In genomic region chr7:135281363-135281949, GRCh38 we compare ENCODE assay signal across 8 cellular contexts. TPM values are rescaled to one million over a fixed set of nuclear protein-coding genes. Genes with fewer than 3 reads are reported as not detected.
A peak's percentile ranks its signal among the peaks of the same experiment; 100 is the strongest.
DNase-seq lines count a peak whose midpoint lies in the region; ATAC-seq and TF ChIP-seq lines count a peak whose summit lies in the region.

No MANE protein-coding gene starts in this region.

- ATAC-seq in GM23338: peak; percentile 96

- no peaks in the 10 kb centered on the region for H4K20me1 ChIP-seq in GM23338 (replicated peaks; ENCODE audit: insufficient read depth)

- no peaks in the 10 kb centered on the region for H3F3A ChIP-seq in GM23338 (replicated peaks; ENCODE audit: low read depth)

- no peaks in the 10 kb centered on the region for H3K9me3 ChIP-seq in testis

- no peak for TF ChIP-seq POLR2A in testis (IDR thresholded peaks at IDR 0.05)

- no peak overlapping the region for H3K27ac ChIP-seq in GM23338 (ENCODE audit: low read depth)
- H3K27ac ChIP-seq in testis: no peak overlapping the region

- intact Hi-C loops in testis (cut with DNase I; ENCODE audit: low total_unique reads): no loop called here

- H3K79me2 ChIP-seq in GM23338 (replicated peaks; ENCODE audit: insufficient read depth): no peaks in the 10 kb centered on the region

- H3K4me3 ChIP-seq in GM23338: no peak overlapping the region
- H3K4me3 ChIP-seq in LNCaP clone FGC (ENCODE audit: low read depth, low read length): no peak overlapping the region
- no peak overlapping the region for H3K4me3 ChIP-seq in testis

- H3K4me1 ChIP-seq in GM23338 (ENCODE audit: insufficient read depth) (no peaks in the 10 kb centered on the region), testis (no peaks in the 10 kb centered on the region)

- H3K27me3 ChIP-seq in GM23338 (ENCODE audit: insufficient read depth) (no peaks in the 10 kb centered on the region), testis (no peaks in the 10 kb centered on the region)

- H3K4me1 Mint-ChIP-seq in GM23338: no peaks in the 10 kb centered on the region

- H3K36me3 Mint-ChIP-seq in GM23338 (ENCODE audit: low read depth): no peaks in the 10 kb centered on the region

- H3K27me3 Mint-ChIP-seq in GM23338 (ENCODE audit: insufficient read depth, low read depth, poor library complexity): no peaks in the 10 kb centered on the region

- no peaks in the 10 kb centered on the region for H3K9me3 Mint-ChIP-seq in GM23338

- TF ChIP-seq CTCF in GM23338 (conservative IDR thresholded peaks at IDR 0.05; ENCODE audit: low read depth in 2 of 2): peak; percentile 100
- peak; percentile 99 for TF ChIP-seq CTCF in LNCaP clone FGC (IDR thresholded peaks at IDR 0.05; ENCODE audit: control insufficient read depth, extremely low read depth, insufficient read depth)
- peak; percentile 89 to 97 (median 96) for TF ChIP-seq CTCF in testis (IDR thresholded peaks at IDR 0.05)

- H2AFZ ChIP-seq in GM23338: peak overlapping the region; percentile 57; the same call in 1 of the 2 replicates

- no peak overlapping the region for H3K4me3 Mint-ChIP-seq in GM23338

- H3K27ac Mint-ChIP-seq in GM23338: no peak overlapping the region

- WGBS in testis, 2 donors: 21 to 22% methylated on average over 7 of the region's 7 CpGs

- no peaks in the 10 kb centered on the region for H3K9me2 ChIP-seq in GM23338 (ENCODE audit: insufficient read depth)

- H3K4me2 ChIP-seq in GM23338: no peak overlapping the region

- DNase-seq in ELR (ENCODE audit: low read depth) (peak; percentile 87), GM23338 (ENCODE audit: low spot score) (peak; percentile 94), LNCaP clone FGC (ENCODE audit: low read depth) (peak; percentile 76), RPMI7951 (ENCODE audit: low read depth) (peak; percentile 78), activated T-helper 1 cell treated with Interleukin-2 at 50 U/mL for 16 hours (ENCODE audit: low read depth) (peak; percentile 51), fibroblast of the conjunctiva (ENCODE audit: low read depth) (peak; percentile 85), occipital lobe (lab: John Stamatoyannopoulos, UW) (peak; percentile 63), testis (peak; percentile 95)

- H3K36me3 ChIP-seq in GM23338 (ENCODE audit: insufficient read depth) (no peaks in the 10 kb centered on the region), testis (ENCODE audit: low read depth, missing control alignments) (no peaks in the 10 kb centered on the region)

TF ChIP-seq in GM23338, 12 proteins besides CTCF, POLR2A, EP300 and RAD21:
- TF ChIP-seq, protein P1, sequence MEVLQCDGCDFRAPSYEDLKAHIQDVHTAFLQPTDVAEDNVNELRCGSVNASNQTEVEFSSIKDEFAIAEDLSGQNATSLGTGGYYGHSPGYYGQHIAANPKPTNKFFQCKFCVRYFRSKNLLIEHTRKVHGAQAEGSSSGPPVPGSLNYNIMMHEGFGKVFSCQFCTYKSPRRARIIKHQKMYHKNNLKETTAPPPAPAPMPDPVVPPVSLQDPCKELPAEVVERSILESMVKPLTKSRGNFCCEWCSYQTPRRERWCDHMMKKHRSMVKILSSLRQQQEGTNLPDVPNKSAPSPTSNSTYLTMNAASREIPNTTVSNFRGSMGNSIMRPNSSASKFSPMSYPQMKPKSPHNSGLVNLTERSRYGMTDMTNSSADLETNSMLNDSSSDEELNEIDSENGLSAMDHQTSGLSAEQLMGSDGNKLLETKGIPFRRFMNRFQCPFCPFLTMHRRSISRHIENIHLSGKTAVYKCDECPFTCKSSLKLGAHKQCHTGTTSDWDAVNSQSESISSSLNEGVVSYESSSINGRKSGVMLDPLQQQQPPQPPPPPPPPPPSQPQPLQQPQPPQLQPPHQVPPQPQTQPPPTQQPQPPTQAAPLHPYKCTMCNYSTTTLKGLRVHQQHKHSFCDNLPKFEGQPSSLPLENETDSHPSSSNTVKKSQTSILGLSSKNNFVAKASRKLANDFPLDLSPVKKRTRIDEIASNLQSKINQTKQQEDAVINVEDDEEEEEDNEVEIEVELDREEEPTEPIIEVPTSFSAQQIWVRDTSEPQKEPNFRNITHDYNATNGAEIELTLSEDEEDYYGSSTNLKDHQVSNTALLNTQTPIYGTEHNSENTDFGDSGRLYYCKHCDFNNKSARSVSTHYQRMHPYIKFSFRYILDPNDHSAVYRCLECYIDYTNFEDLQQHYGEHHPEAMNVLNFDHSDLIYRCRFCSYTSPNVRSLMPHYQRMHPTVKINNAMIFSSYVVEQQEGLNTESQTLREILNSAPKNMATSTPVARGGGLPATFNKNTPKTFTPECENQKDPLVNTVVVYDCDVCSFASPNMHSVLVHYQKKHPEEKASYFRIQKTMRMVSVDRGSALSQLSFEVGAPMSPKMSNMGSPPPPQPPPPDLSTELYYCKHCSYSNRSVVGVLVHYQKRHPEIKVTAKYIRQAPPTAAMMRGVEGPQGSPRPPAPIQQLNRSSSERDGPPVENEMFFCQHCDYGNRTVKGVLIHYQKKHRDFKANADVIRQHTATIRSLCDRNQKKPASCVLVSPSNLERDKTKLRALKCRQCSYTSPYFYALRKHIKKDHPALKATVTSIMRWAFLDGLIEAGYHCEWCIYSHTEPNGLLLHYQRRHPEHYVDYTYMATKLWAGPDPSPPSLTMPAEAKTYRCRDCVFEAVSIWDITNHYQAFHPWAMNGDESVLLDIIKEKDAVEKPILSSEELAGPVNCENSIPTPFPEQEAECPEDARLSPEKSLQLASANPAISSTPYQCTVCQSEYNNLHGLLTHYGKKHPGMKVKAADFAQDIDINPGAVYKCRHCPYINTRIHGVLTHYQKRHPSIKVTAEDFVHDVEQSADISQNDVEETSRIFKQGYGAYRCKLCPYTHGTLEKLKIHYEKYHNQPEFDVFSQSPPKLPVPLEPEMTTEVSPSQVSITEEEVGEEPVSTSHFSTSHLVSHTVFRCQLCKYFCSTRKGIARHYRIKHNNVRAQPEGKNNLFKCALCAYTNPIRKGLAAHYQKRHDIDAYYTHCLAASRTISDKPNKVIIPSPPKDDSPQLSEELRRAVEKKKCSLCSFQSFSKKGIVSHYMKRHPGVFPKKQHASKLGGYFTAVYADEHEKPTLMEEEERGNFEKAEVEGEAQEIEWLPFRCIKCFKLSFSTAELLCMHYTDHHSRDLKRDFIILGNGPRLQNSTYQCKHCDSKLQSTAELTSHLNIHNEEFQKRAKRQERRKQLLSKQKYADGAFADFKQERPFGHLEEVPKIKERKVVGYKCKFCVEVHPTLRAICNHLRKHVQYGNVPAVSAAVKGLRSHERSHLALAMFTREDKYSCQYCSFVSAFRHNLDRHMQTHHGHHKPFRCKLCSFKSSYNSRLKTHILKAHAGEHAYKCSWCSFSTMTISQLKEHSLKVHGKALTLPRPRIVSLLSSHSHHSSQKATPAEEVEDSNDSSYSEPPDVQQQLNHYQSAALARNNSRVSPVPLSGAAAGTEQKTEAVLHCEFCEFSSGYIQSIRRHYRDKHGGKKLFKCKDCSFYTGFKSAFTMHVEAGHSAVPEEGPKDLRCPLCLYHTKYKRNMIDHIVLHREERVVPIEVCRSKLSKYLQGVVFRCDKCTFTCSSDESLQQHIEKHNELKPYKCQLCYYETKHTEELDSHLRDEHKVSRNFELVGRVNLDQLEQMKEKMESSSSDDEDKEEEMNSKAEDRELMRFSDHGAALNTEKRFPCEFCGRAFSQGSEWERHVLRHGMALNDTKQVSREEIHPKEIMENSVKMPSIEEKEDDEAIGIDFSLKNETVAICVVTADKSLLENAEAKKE (CRISPR knock-in tag; IDR thresholded peaks at IDR 0.05): no peak
- TF ChIP-seq, protein P2, sequence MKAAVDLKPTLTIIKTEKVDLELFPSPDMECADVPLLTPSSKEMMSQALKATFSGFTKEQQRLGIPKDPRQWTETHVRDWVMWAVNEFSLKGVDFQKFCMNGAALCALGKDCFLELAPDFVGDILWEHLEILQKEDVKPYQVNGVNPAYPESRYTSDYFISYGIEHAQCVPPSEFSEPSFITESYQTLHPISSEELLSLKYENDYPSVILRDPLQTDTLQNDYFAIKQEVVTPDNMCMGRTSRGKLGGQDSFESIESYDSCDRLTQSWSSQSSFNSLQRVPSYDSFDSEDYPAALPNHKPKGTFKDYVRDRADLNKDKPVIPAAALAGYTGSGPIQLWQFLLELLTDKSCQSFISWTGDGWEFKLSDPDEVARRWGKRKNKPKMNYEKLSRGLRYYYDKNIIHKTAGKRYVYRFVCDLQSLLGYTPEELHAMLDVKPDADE (IDR thresholded peaks at IDR 0.05): no peak
- TF ChIP-seq EZH2phosphoT487 (IDR thresholded peaks at IDR 0.05; ENCODE audit: unreplicated experiment) (no peak), EZH2 (IDR thresholded peaks at IDR 0.05; ENCODE audit: low read depth, unreplicated experiment) (no peak), CREB1 (CRISPR knock-in tag; IDR thresholded peaks at IDR 0.05; ENCODE audit: low read depth) (no peak), REST (IDR thresholded peaks at IDR 0.05; ENCODE audit: unreplicated experiment) (peak; percentile 47), NANOG (IDR thresholded peaks at IDR 0.05; ENCODE audit: borderline replicate concordance) (no peak)

RNA-seq across cellular contexts. Expression of gene STRA8, which starts 47.8 kb away (rescaled TPM):
- not detected in 2 replicates for total RNA-seq in GM23338 (2014; rRNA removed; shearing (Covaris generic))
- polyA plus RNA-seq in GM23338 (2016; fragmentation: Nextera tagmentation; extraction: Ambion mirVana): not detected in 2 replicates
- total RNA-seq in RPMI7951 (2014; rRNA removed; shearing (Covaris generic)): not detected in 2 replicates
- total RNA-seq in occipital lobe: not detected
- 1 to 10 TPM in 1 of 2 donors, under 1 TPM in 1; 0.87 to 3.5 TPM for total RNA-seq in testis
- polyA plus RNA-seq in testis (ENCODE audit: insufficient read depth, low read depth, low replicate concordance): 1.4 TPM
